8 cellular contexts compared by ENCODE assay signal in the genomic region with DNA sequence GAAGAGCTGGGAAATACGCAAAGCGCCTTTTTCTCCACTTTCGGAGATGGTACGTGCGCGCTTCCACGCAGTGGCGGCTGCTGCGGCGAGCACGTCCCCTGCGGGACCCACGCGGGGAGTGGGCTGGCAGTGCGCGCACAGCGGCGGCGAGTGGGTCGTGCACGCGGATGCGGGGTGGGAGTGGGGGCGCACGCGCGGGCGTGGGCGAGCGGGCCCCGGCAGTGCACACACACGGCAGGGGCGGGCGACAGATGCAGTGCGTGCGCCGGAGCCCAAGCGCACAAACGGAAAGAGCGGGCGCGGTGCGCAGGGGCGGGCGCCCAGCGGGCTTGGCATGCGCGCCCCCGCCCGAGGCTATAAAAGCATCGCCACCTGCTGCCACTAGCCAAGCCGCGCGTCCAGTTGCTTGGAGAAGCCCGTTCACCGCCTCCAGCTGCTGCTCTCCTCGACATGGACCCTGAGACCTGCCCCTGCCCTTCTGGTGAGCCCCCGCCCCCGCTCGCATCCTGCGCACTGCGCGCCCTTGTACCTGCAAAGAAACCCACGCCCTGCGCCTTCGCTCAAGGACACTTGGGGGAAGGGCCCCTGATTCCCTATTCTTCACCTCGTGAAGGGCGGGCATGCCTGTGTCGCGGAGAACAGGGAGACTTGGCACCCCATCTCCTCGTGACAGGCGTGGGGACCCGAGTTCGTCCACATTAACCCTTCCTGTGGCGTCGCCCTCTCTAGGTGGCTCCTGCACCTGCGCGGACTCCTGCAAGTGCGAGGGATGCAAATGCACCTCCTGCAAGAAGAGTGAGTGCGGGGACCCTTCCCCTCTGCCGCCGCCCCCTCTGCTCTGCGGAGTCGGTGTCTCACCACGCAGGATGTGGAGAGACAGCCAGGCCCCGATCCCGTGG. TPM values are rescaled to one million over a fixed set of nuclear protein-coding genes. Genes with fewer than 3 reads are reported as not detected.
DNase-seq lines count a peak whose midpoint lies in the region; ATAC-seq, FAIRE-seq and TF ChIP-seq lines count a peak whose summit lies in the region.

Gene MT3 (plus strand): TSS at position 388 of the 899 bp plus-strand sequence. CDS start 63 bp downstream, at position 451.

- no peaks in the 10 kb centered on the region for H3K79me2 ChIP-seq in GM12878 (ENCODE audit: control insufficient read depth, insufficient read depth, low read length)
- H3K79me2 ChIP-seq in keratinocyte (ENCODE audit: control insufficient read depth, insufficient read depth, low read length) = no peaks in the 10 kb centered on the region

- H3K4me1 ChIP-seq in GM12878 (ENCODE audit: control insufficient read depth, insufficient read depth, low read length) (no peaks in the 10 kb centered on the region; the same call in 1 of the 2 replicates), keratinocyte (ENCODE audit: control insufficient read depth, extremely low read depth, insufficient read depth, low read length) (peaks cover 4% of the 10 kb centered on the region), uterus (peaks cover 0 to 8% of the 10 kb centered on the region in 2 donors)

- dilution Hi-C loops in keratinocyte (cut with MboI; ENCODE audit: extremely low pct_ligation_motif_present, low sequenced_read_pairs) = no loop called here

- H3K9ac ChIP-seq in GM12878 (ENCODE audit: control insufficient read depth, insufficient read depth, low read length) = no peak within 1 kb of the TSS
- no peak within 1 kb of the TSS for H3K9ac ChIP-seq in keratinocyte (ENCODE audit: control insufficient read depth, extremely low read depth, insufficient read depth, low read length)

- in situ Hi-C loops in GM12878 (cut with MboI) = no loop called here

- H4K20me1 ChIP-seq in GM12878 (ENCODE audit: control insufficient read depth, insufficient read depth) = no peaks in the 10 kb centered on the region
- H4K20me1 ChIP-seq in keratinocyte (ENCODE audit: control insufficient read depth, extremely low read depth, insufficient read depth, low read length) = no peaks in the 10 kb centered on the region

- TF ChIP-seq CTCF in GM12878 (IDR thresholded peaks at IDR 0.05 in 2 of 3, conservative IDR thresholded peaks at IDR 0.05 in 1 of 3; ENCODE audit: control insufficient read depth in 2 of 3, extremely low read depth in 1 of 3, insufficient read depth in 1 of 3, low read depth in 3 of 3, low read length in 3 of 3) (no peak), keratinocyte (optimal IDR thresholded peaks at IDR 0.05 in 1 of 3, IDR thresholded peaks at IDR 0.05 in 1 of 3, conservative IDR thresholded peaks at IDR 0.05 in 1 of 3; ENCODE audit: extremely low read depth in 1 of 3, insufficient read depth in 2 of 3, low read length in 3 of 3) (no peak), uterus (IDR thresholded peaks at IDR 0.05) (no peak)

- no peaks in the 10 kb centered on the region for H3K9me1 ChIP-seq in keratinocyte (ENCODE audit: control insufficient read depth, extremely low read depth, insufficient read depth, low read length)

- H2AFZ ChIP-seq in GM12878 (ENCODE audit: control insufficient read depth, low read depth, low read length) (no peak within 1 kb of the TSS), keratinocyte (ENCODE audit: control insufficient read depth, low read length) (no peak within 1 kb of the TSS)

- H3K27ac ChIP-seq in GM12878 (ENCODE audit: control insufficient read depth, insufficient read depth) = no peak within 1 kb of the TSS
- H3K27ac ChIP-seq in keratinocyte (ENCODE audit: control insufficient read depth, insufficient read depth, low read length) = no peak within 1 kb of the TSS
- H3K27ac ChIP-seq in uterus = no peak within 1 kb of the TSS

- H3K27me3 ChIP-seq in GM12878 (replicated peaks in 1 of 2; ENCODE audit: control insufficient read depth in 2 of 2, insufficient read depth in 2 of 2, low read length in 1 of 2) (peaks cover 9 to 13% of the 10 kb centered on the region in 2 experiments), keratinocyte (ENCODE audit: control insufficient read depth, extremely low read depth, insufficient read depth, low read length) (peaks cover 38% of the 10 kb centered on the region), uterus (no peaks in the 10 kb centered on the region)

- no peak for TF ChIP-seq RAD21 in GM12878 (IDR thresholded peaks at IDR 0.05; ENCODE audit: insufficient read depth, low read depth, low read length)

- DNase-seq in ELR (ENCODE audit: low read depth) (peak; percentile 45), NCI-H524 treated with DMSO at 0.1 percent for 48 hours (lab: John Stamatoyannopoulos, UW) (peak; percentile 40), GM12878 (ENCODE audit: low read depth, low spot score) (no peak), keratinocyte (ENCODE audit: low read depth, low spot score) (no peak), uterus (no peak), A172 (ENCODE audit: low spot score) (no peak)
- peak; percentile 19 for DNase-seq in stimulated activated CD4-positive, alpha-beta T cell treated with anti-CD3 and anti-CD28 coated beads, Interleukin-4, amount 100 ng/mL, for 24 hours

- peaks cover 3% of the 10 kb centered on the region; the same call in 2 of the 3 replicates for H3K9me3 ChIP-seq in GM12878 (replicated peaks; ENCODE audit: control insufficient read depth, insufficient read depth, low read length)
- no peaks in the 10 kb centered on the region for H3K9me3 ChIP-seq in keratinocyte (ENCODE audit: control insufficient read depth, low read depth, low read length)
- no peaks in the 10 kb centered on the region for H3K9me3 ChIP-seq in uterus

- no TSS peak for BruUV-seq in GM12878 (replicated peaks; lab: Mats Ljungman, UMichigan)

- 19% methylated on average over 57 of the region's 87 CpGs for WGBS in GM12878 (ENCODE audit: insufficient coverage, insufficient replicate concordance, low lambda C conversion rate, missing lambda C conversion rate)

- FAIRE-seq in GM12878 (lab: Jason Lieb, UNC) (no peak), keratinocyte (lab: Jason Lieb, UNC) (no peak)

- SMC1A ChIA-PET in GM12878 (lab: Charles Lee; ENCODE audit: uncharacterized antibody, unreplicated experiment) = interaction anchor here (1.0 kb wide), 1 partner anchor 17 kb away, joined by 3 read pairs; no protein-coding TSS in a partner anchor

- RAD21 ChIA-PET in GM12878 (lab: Charles Lee; ENCODE audit: unreplicated experiment) = no interaction called here

- H3K36me3 ChIP-seq in GM12878 (ENCODE audit: control insufficient read depth in 2 of 2, insufficient read depth in 2 of 2, low read length in 1 of 2) = no peaks in the 10 kb centered on the region
- no peaks in the 10 kb centered on the region for H3K36me3 ChIP-seq in keratinocyte (ENCODE audit: control insufficient read depth in 2 of 2, extremely low read depth in 1 of 2, insufficient read depth in 2 of 2, low read length in 2 of 2)
- no peaks in the 10 kb centered on the region for H3K36me3 ChIP-seq in uterus

- CTCF ChIA-PET in GM12878 (lab: Yijun Ruan, JAX) = no interaction called here

- H3K4me2 ChIP-seq in GM12878 (ENCODE audit: control insufficient read depth, insufficient read depth) = no peak within 1 kb of the TSS
- peak within 1 kb of the TSS; percentile 60 for H3K4me2 ChIP-seq in keratinocyte (ENCODE audit: control insufficient read depth, extremely low read depth, insufficient read depth, low read depth, low read length)

- TF ChIP-seq POLR2A in GM12878 (IDR thresholded peaks at IDR 0.05; ENCODE audit: low read depth, low read length) = no peak
- no peak for TF ChIP-seq POLR2A in uterus (IDR thresholded peaks at IDR 0.05)

- intact Hi-C loops in GM12878 (cut with micrococcal nuclease; ENCODE audit: unreplicated experiment) (no loop called here), uterus (cut with DNase I; ENCODE audit: low total_unique reads) (no loop called here)

- no peak for TF ChIP-seq EP300 in GM12878 (IDR thresholded peaks at IDR 0.05; ENCODE audit: borderline replicate concordance in 1 of 2, control insufficient read depth in 1 of 2, low read depth in 2 of 2, low read length in 2 of 2)

- H3K4me3 ChIP-seq in GM12878 (no peak within 1 kb of the TSS), keratinocyte (ENCODE audit: control insufficient read depth in 2 of 3, extremely low read depth in 1 of 3, insufficient read depth in 2 of 3, low read depth in 1 of 3, low read length in 3 of 3) (no peak within 1 kb of the TSS), uterus (peak within 1 kb of the TSS in 1 of 2 donors; percentile 3)

- POLR2A ChIA-PET in GM12878 (lab: Charles Lee) = no interaction called here

- ATAC-seq in GM12878 (peak; percentile 60), GM21717 (IDR thresholded peaks at IDR 0.05; ENCODE audit: unreplicated experiment) (no peak)

TF ChIP-seq in GM12878, 131 proteins besides CTCF, POLR2A, EP300 and RAD21:
- TF ChIP-seq CEBPB (IDR thresholded peaks at IDR 0.05; ENCODE audit: borderline replicate concordance in 1 of 2, low read depth in 2 of 2, low read length in 2 of 2) = no peak
- peak; percentile 81 for TF ChIP-seq HDAC6 (IDR thresholded peaks at IDR 0.05; ENCODE audit: unreplicated experiment)
TF ChIP-seq in GM12878: peak in this region for 1.

RNA-seq across cellular contexts. Expression of gene MT3, which starts in this region (rescaled TPM):
- total RNA-seq in GM12878 (2013; cell fraction: nucleolus; rRNA removed) = not detected in 2 replicates
- not detected in 2 replicates for total RNA-seq in GM12878 (2014; rRNA removed)
- total RNA-seq in GM12878 (2014; rRNA removed; fragmentation: Illumina TruSeq; extraction: Trizol) = not detected in 2 replicates
- total RNA-seq in GM12878 (2021) = not detected in 2 replicates
- polyA plus RNA-seq in GM12878 (2011; ENCODE audit: low read depth) = not detected
- polyA plus RNA-seq in GM12878 (2011; rRNA removed) = 0.24 and 0.41 TPM in 2 replicates
- polyA plus RNA-seq in GM12878 (2011; cell fraction: cytosol; rRNA removed) = 0.33 and 0.46 TPM in 2 replicates
- 0.25 TPM in 1 of 2 replicates, not detected in the other for polyA plus RNA-seq in GM12878 (2011; cell fraction: nucleus; rRNA removed)
- polyA plus RNA-seq in GM12878 (2012) = 1.00 TPM in 1 of 2 replicates, not detected in the other
- not detected in 2 replicates for polyA plus RNA-seq in GM12878 (2014; fragmentation: Illumina TruSeq; extraction: Trizol)
- polyA plus RNA-seq in GM12878 (2014; fragmentation: Nextera tagmentation; extraction: Ambion mirVana) = not detected
- polyA plus RNA-seq in GM12878 (2014; rRNA removed) = not detected in 2 replicates
- polyA plus RNA-seq in GM12878 (2016; fragmentation: Nextera tagmentation; extraction: Ambion mirVana) = not detected
- not detected in 2 replicates for polyA minus RNA-seq in GM12878 (2011; rRNA and poly(A)+ RNA removed)
- not detected in 2 replicates for polyA minus RNA-seq in GM12878 (2011; cell fraction: cytosol; rRNA and poly(A)+ RNA removed)
- not detected in 2 replicates for polyA minus RNA-seq in GM12878 (2011; cell fraction: nucleus; rRNA and poly(A)+ RNA removed)
- not detected in 3 replicates for polyA plus RNA-seq in keratinocyte
- polyA plus RNA-seq in keratinocyte (2011; ENCODE audit: low read depth) = not detected
- not detected in 2 replicates for polyA plus RNA-seq in keratinocyte (2011; cell fraction: cytosol; rRNA removed)
- polyA plus RNA-seq in keratinocyte (2011; cell fraction: nucleus; rRNA removed) = not detected in 2 replicates
- not detected in 2 replicates for polyA plus RNA-seq in keratinocyte (2012; ENCODE audit: low replicate concordance)
- polyA minus RNA-seq in keratinocyte = not detected in 3 replicates
- polyA minus RNA-seq in keratinocyte (2011; cell fraction: cytosol; rRNA and poly(A)+ RNA removed) = not detected
- not detected in 2 replicates for polyA minus RNA-seq in keratinocyte (2011; cell fraction: nucleus; rRNA and poly(A)+ RNA removed)
- total RNA-seq in uterus = not detected
- total RNA-seq in A172 (2014; rRNA removed; shearing (Covaris generic)) = not detected in 2 replicates

Comparison
In these comparisons a context has a peak if more than half of its experiments do, and no peak if none do; other contexts are left out.
1. Peak in ATAC-seq in GM12878; RNA of the gene not detected or under 1 TPM.
2. DNase-seq: peak in ELR (single experiment), NCI-H524 treated with DMSO at 0.1 percent for 48 hours (single experiment) and stimulated activated CD4-positive, alpha-beta T cell treated with anti-CD3 and anti-CD28 coated beads, Interleukin-4, amount 100 ng/mL, for 24 hours (single experiment); none in GM12878 (single experiment), keratinocyte (single experiment), uterus (0 of 2) and A172 (single experiment).